In the genomic region with DNA sequence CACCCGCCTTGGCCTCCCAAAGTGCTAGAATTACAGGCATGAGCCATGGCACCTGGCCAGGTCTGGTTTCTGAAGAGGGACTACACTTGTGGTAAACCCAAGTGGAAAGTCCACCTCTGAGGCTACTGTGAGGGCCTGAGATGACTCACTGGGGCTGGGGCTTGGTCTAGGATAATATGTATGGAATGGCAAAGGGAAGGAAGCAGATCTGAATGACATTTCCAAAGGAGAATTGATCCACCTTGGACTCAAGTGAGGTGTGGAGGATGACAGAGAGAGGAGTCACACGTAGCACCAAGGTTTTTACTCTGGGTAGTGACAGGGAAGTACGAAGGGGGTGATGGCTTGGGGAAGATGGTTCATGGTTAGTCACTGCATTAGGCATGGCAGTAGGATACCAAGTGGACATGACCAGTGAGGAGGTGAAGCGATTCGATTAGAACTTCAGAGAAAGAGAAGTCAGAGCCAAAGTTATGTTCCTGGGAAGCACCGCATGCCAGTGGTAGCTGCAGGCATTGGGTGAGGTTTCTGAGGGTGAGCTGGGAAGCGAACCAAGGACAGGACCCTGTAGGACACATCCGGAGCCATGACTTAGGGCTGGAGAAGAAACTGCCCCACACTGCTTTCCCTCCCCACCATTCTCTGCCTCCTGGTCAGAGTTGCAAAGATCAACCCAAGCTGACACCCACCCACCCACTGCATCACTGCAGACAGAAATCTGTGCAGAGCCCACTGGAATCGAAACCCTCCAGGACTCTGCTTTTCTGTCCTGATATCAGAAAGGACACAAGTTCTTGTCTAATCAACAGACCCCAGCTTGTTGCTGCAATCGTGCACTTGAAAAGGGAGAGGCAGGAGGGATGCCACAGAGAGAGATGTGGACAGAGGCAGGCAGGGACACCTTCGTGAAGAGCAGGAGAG, we compare ENCODE assay signal across 14 cellular contexts. TPM values are rescaled to one million over a fixed set of nuclear protein-coding genes. Genes with fewer than 3 reads are reported as not detected.
DNase-seq lines count a peak whose midpoint lies in the region; ATAC-seq and TF ChIP-seq lines count a peak whose summit lies in the region.
"Had no signal": no experiment of that assay in that cellular context is flagged by ENCODE, and none has a peak within 500 bp of the region (broad histone marks: within the 10 kb centered on the region; RNA-seq: fewer than 3 reads in every experiment).

No MANE protein-coding gene starts in this region.

- no peak for TF ChIP-seq POLR2A in testis (IDR thresholded peaks at IDR 0.05)

- TF ChIP-seq CTCF in RWPE1 (conservative IDR thresholded peaks at IDR 0.05; ENCODE audit: low read depth) (no peak), fibroblast of pulmonary artery (IDR thresholded peaks at IDR 0.05; ENCODE audit: low read length, missing control alignments) (no peak), testis (IDR thresholded peaks at IDR 0.05) (no peak)

- H3K4me1 ChIP-seq in testis: no peaks in the 10 kb centered on the region

- no peaks in the 10 kb centered on the region for H3K27me3 ChIP-seq in testis

- CTCF ChIA-PET in activated CD4-positive, alpha-beta T cell treated with anti-CD3 and anti-CD28 coated beads, Interleukin-2, amount 10 ng/mL, durations not matched to agents 7 days and 5 days (lab: Charles Lee): interaction anchor here (1.5 to 6.1 kb wide), 2 partner anchors 9 to 12 kb away, joined by 4 to 53 read pairs; no protein-coding TSS in a partner anchor
- CTCF ChIA-PET in RWPE1 (lab: Yijun Ruan, JAX): interaction anchor here (0.7 kb wide), 1 partner anchor 280 kb away, joined by 3 read pairs; no protein-coding TSS in a partner anchor

- H3K27me3 Mint-ChIP-seq in activated CD4-positive, alpha-beta T cell treated with anti-CD3 and anti-CD28 coated beads, Interleukin-2, amount 10 ng/mL, durations not matched to agents 7 days and 5 days: no peaks in the 10 kb centered on the region

- H3K36me3 Mint-ChIP-seq in activated CD4-positive, alpha-beta T cell treated with anti-CD3 and anti-CD28 coated beads, Interleukin-2, amount 10 ng/mL, durations not matched to agents 7 days and 5 days (ENCODE audit: low read depth): no peaks in the 10 kb centered on the region
- no peaks in the 10 kb centered on the region for H3K36me3 Mint-ChIP-seq in stimulated activated effector memory CD8-positive, alpha-beta T cell treated with anti-CD3 and anti-CD28 coated beads, Interleukin-12 subunit alpha, Interleukin-12 subunit beta, amount 100 ng/mL, for 72 hours

- no peak for DNase-seq in activated CD4-positive, alpha-beta T cell treated with anti-CD3 and anti-CD28 coated beads, Interleukin-2, amount 10 ng/mL, durations not matched to agents 7 days and 5 days
- DNase-seq in activated CD4-positive, alpha-beta T cell treated with anti-CD3 and anti-CD28 coated beads for 4 hours: no peak
- DNase-seq in RWPE1 (ENCODE audit: low spot score): peak; percentile 82
- DNase-seq in fibroblast of pulmonary artery (ENCODE audit: low read depth): peak; percentile 39
- no peak for DNase-seq in stimulated activated effector memory CD8-positive, alpha-beta T cell treated with anti-CD3 and anti-CD28 coated beads, Interleukin-12 subunit alpha, Interleukin-12 subunit beta, amount 100 ng/mL, for 72 hours (ENCODE audit: low spot score in 2 of 2)
- no peak for DNase-seq in testis
- DNase-seq in NCI-H526 (lab: John Stamatoyannopoulos, UW): no peak
- DNase-seq: activated B cell treated with CpG ODN at 0.5 μM for 24 hours, left ventricle myocardium superior, NCI-H1092 treated with DMSO at 0.1 percent for 48 hours had no signal

- POLR2A ChIA-PET in activated CD4-positive, alpha-beta T cell treated with anti-CD3 and anti-CD28 coated beads, Interleukin-2, amount 10 ng/mL, durations not matched to agents 7 days and 5 days (lab: Charles Lee): no interaction called here
- POLR2A ChIA-PET in RWPE1 (lab: Yijun Ruan, JAX; ENCODE audit: low non-redundant PET): no interaction called here

- H3K4me1 Mint-ChIP-seq in activated CD4-positive, alpha-beta T cell treated with anti-CD3 and anti-CD28 coated beads, Interleukin-2, amount 10 ng/mL, durations not matched to agents 7 days and 5 days: peaks cover 41% of the 10 kb centered on the region
- peaks cover 7% of the 10 kb centered on the region for H3K4me1 Mint-ChIP-seq in stimulated activated effector memory CD8-positive, alpha-beta T cell treated with anti-CD3 and anti-CD28 coated beads, Interleukin-12 subunit alpha, Interleukin-12 subunit beta, amount 100 ng/mL, for 72 hours

- no peak overlapping the region for H3K4me3 Mint-ChIP-seq in activated CD4-positive, alpha-beta T cell treated with anti-CD3 and anti-CD28 coated beads, Interleukin-2, amount 10 ng/mL, durations not matched to agents 7 days and 5 days
- H3K4me3 Mint-ChIP-seq in stimulated activated effector memory CD8-positive, alpha-beta T cell treated with anti-CD3 and anti-CD28 coated beads, Interleukin-12 subunit alpha, Interleukin-12 subunit beta, amount 100 ng/mL, for 72 hours: no peak overlapping the region
- H3K4me3 Mint-ChIP-seq: activated B cell treated with CpG ODN at 0.5 μM for 24 hours had no signal

- H3K36me3 ChIP-seq in testis (ENCODE audit: low read depth, missing control alignments): no peaks in the 10 kb centered on the region

- H3K4me3 ChIP-seq in fibroblast of pulmonary artery (replicated peaks; ENCODE audit: low read depth, low read length) (no peak overlapping the region), testis (no peak overlapping the region)

- ATAC-seq in stimulated activated effector memory CD8-positive, alpha-beta T cell treated with anti-CD3 and anti-CD28 coated beads, Interleukin-12 subunit alpha, Interleukin-12 subunit beta, amount 100 ng/mL, for 72 hours: no peak
- no peak for ATAC-seq in GM21576 (IDR thresholded peaks at IDR 0.05; ENCODE audit: unreplicated experiment)
- ATAC-seq: left ventricle myocardium superior had no signal

- no peaks in the 10 kb centered on the region for H3K9me3 Mint-ChIP-seq in activated CD4-positive, alpha-beta T cell treated with anti-CD3 and anti-CD28 coated beads, Interleukin-2, amount 10 ng/mL, durations not matched to agents 7 days and 5 days
- H3K9me3 Mint-ChIP-seq in stimulated activated effector memory CD8-positive, alpha-beta T cell treated with anti-CD3 and anti-CD28 coated beads, Interleukin-12 subunit alpha, Interleukin-12 subunit beta, amount 100 ng/mL, for 72 hours: no peaks in the 10 kb centered on the region
- H3K9me3 Mint-ChIP-seq: activated B cell treated with CpG ODN at 0.5 μM for 24 hours had no signal

- H3K9me3 ChIP-seq in testis: no peaks in the 10 kb centered on the region

- H3K27ac Mint-ChIP-seq in activated CD4-positive, alpha-beta T cell treated with anti-CD3 and anti-CD28 coated beads, Interleukin-2, amount 10 ng/mL, durations not matched to agents 7 days and 5 days: peak overlapping the region; percentile 38
- peak overlapping the region; percentile 11 for H3K27ac Mint-ChIP-seq in stimulated activated effector memory CD8-positive, alpha-beta T cell treated with anti-CD3 and anti-CD28 coated beads, Interleukin-12 subunit alpha, Interleukin-12 subunit beta, amount 100 ng/mL, for 72 hours
- H3K27ac Mint-ChIP-seq: activated B cell treated with CpG ODN at 0.5 μM for 24 hours had no signal

- intact Hi-C loops in testis (cut with DNase I; ENCODE audit: low total_unique reads): no loop called here

- no peak overlapping the region for H3K27ac ChIP-seq in RWPE1
- H3K27ac ChIP-seq in testis: no peak overlapping the region

- WGBS in testis, 2 donors: 81 to 83% methylated on average over 10 to 11 of the region's 11 CpGs

RNA-seq across cellular contexts. Expression of gene BCL9L, which starts 13.0 kb away (rescaled TPM):
- total RNA-seq in activated CD4-positive, alpha-beta T cell treated with anti-CD3 and anti-CD28 coated beads, Interleukin-2, amount 10 ng/mL, durations not matched to agents 7 days and 5 days: 100 to 1,000 TPM; 103 to 109 TPM
- total RNA-seq in testis: 10 to 100 TPM; 37.0 to 38.9 TPM
- polyA plus RNA-seq in testis (ENCODE audit: insufficient read depth, low read depth, low replicate concordance): 30.7 TPM

RNA-seq across cellular contexts. Expression of gene UPK2, which starts 17.3 kb away (rescaled TPM):
- under 1 TPM in 1 of 2 experiments, not detected in 1; 0.60 TPM for total RNA-seq in activated CD4-positive, alpha-beta T cell treated with anti-CD3 and anti-CD28 coated beads, Interleukin-2, amount 10 ng/mL, durations not matched to agents 7 days and 5 days
- total RNA-seq in testis: under 1 TPM in 1 of 2 donors, not detected in 1; 0.68 TPM
- polyA plus RNA-seq in testis (ENCODE audit: insufficient read depth, low read depth, low replicate concordance): 0.50 TPM
- total RNA-seq: left ventricle myocardium superior, right cardiac atrium had no signal
- polyA plus RNA-seq: AG04450, right cardiac atrium had no signal

RNA-seq across cellular contexts. Expression of gene FOXR1, which starts 32.8 kb away (rescaled TPM):
- total RNA-seq in activated CD4-positive, alpha-beta T cell treated with anti-CD3 and anti-CD28 coated beads, Interleukin-2, amount 10 ng/mL, durations not matched to agents 7 days and 5 days: not detected
- total RNA-seq in testis: 1 to 10 TPM; 5.0 to 8.9 TPM
- polyA plus RNA-seq in testis (ENCODE audit: insufficient read depth, low read depth, low replicate concordance): 7.3 TPM
- total RNA-seq: activated B cell treated with CpG ODN at 0.5 μM for 24 hours, left ventricle myocardium superior, right cardiac atrium had no signal
- polyA plus RNA-seq: AG04450, esophagus, right cardiac atrium had no signal

RNA-seq across cellular contexts. Expression of gene CXCR5, which starts 55.1 kb away (rescaled TPM):
- under 1 TPM; 0.50 to 0.52 TPM for total RNA-seq in activated CD4-positive, alpha-beta T cell treated with anti-CD3 and anti-CD28 coated beads, Interleukin-2, amount 10 ng/mL, durations not matched to agents 7 days and 5 days
- under 1 TPM in 1 of 2 donors, not detected in 1; 0.06 TPM for total RNA-seq in testis
- polyA plus RNA-seq in testis (ENCODE audit: insufficient read depth, low read depth, low replicate concordance): 0.22 TPM
- total RNA-seq: left ventricle myocardium superior, right cardiac atrium had no signal
- polyA plus RNA-seq: AG04450 had no signal

RNA-seq across cellular contexts. Expression of gene CENATAC, which starts 59.2 kb away (rescaled TPM):
- total RNA-seq in activated CD4-positive, alpha-beta T cell treated with anti-CD3 and anti-CD28 coated beads, Interleukin-2, amount 10 ng/mL, durations not matched to agents 7 days and 5 days: 10 to 100 TPM; 40.4 to 47.2 TPM
- total RNA-seq in testis: 10 to 100 TPM; 54.8 to 74.9 TPM
- polyA plus RNA-seq in testis (ENCODE audit: insufficient read depth, low read depth, low replicate concordance): 16.6 TPM

Comparison
In these comparisons a context has a peak if more than half of its experiments do, and no peak if none do; other contexts are left out.
1. DNase-seq: peak in RWPE1 (single experiment) and fibroblast of pulmonary artery (single experiment); none in activated CD4-positive, alpha-beta T cell treated with anti-CD3 and anti-CD28 coated beads, Interleukin-2, amount 10 ng/mL, durations not matched to agents 7 days and 5 days (single experiment), activated CD4-positive, alpha-beta T cell treated with anti-CD3 and anti-CD28 coated beads for 4 hours (0 of 2), stimulated activated effector memory CD8-positive, alpha-beta T cell treated with anti-CD3 and anti-CD28 coated beads, Interleukin-12 subunit alpha, Interleukin-12 subunit beta, amount 100 ng/mL, for 72 hours (0 of 2), testis (single experiment) and NCI-H526 (0 of 2).
2. RNA of gene FOXR1, which starts 32.8 kb away (total RNA-seq): 5.0 to 8.9 TPM in testis; not detected in activated CD4-positive, alpha-beta T cell treated with anti-CD3 and anti-CD28 coated beads, Interleukin-2, amount 10 ng/mL, durations not matched to agents 7 days and 5 days; every median in the first group is over 4 times any median in the second.